ENCODE assay signal across 1 cellular context in genomic region chr4:6110681-6111353, GRCh38.
TF ChIP-seq lines count a peak whose summit lies in the region.

No MANE protein-coding gene starts in this region.

TF ChIP-seq in H1, 55 proteins besides CTCF, POLR2A, EP300 and RAD21:
- no peak for TF ChIP-seq TCF12 (IDR thresholded peaks at IDR 0.05; ENCODE audit: low read depth, low read length)
- no peak for TF ChIP-seq BACH1 (IDR thresholded peaks at IDR 0.05; ENCODE audit: low read length)
- TF ChIP-seq YY1 (IDR thresholded peaks at IDR 0.05; ENCODE audit: low read depth, low read length): no peak
- no peak for TF ChIP-seq KDM5A (IDR thresholded peaks at IDR 0.05; ENCODE audit: low read length)
- no peak for TF ChIP-seq SIN3A (conservative IDR thresholded peaks at IDR 0.05 in 1 of 2, IDR thresholded peaks at IDR 0.05 in 1 of 2; ENCODE audit: low read depth in 1 of 2, low read length in 2 of 2)
- no peak for TF ChIP-seq PHF8 (conservative IDR thresholded peaks at IDR 0.05; ENCODE audit: low read depth, low read length)
- no peak for TF ChIP-seq TAF7 (optimal IDR thresholded peaks at IDR 0.05; ENCODE audit: borderline replicate concordance, low read depth, low read length)
- TF ChIP-seq CBX5 (IDR thresholded peaks at IDR 0.05; ENCODE audit: low read depth, low read length): no peak
- TF ChIP-seq, protein P1, sequence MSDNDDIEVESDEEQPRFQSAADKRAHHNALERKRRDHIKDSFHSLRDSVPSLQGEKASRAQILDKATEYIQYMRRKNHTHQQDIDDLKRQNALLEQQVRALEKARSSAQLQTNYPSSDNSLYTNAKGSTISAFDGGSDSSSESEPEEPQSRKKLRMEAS (IDR thresholded peaks at IDR 0.05): no peak
- no peak for TF ChIP-seq HDAC6 (IDR thresholded peaks at IDR 0.05; ENCODE audit: low read depth, low read length)
- TF ChIP-seq SP2 (IDR thresholded peaks at IDR 0.05; ENCODE audit: low read length): no peak
- TF ChIP-seq HDAC2 (IDR thresholded peaks at IDR 0.05; ENCODE audit: borderline replicate concordance in 1 of 2, low read depth in 2 of 2, low read length in 2 of 2): no peak
- no peak for TF ChIP-seq SP4 (IDR thresholded peaks at IDR 0.05; ENCODE audit: low read length)
- no peak for TF ChIP-seq SRF (IDR thresholded peaks at IDR 0.05; ENCODE audit: low read depth, low read length)
- no peak for TF ChIP-seq SUZ12 (IDR thresholded peaks at IDR 0.05; ENCODE audit: low read length)
- no peak for TF ChIP-seq CTBP2 (IDR thresholded peaks at IDR 0.05; ENCODE audit: borderline replicate concordance, insufficient read depth, insufficient read length, low read length)
- no peak for TF ChIP-seq TEAD4 (IDR thresholded peaks at IDR 0.05; ENCODE audit: low read depth, low read length)
- no peak for TF ChIP-seq ZNF274 (IDR thresholded peaks at IDR 0.05; ENCODE audit: borderline replicate concordance, extremely low read depth, low read length)
- no peak for TF ChIP-seq BRCA1 (IDR thresholded peaks at IDR 0.05; ENCODE audit: low read depth, low read length)
